Comparison of ENCODE assay signal across 17 cellular contexts in the genomic region with DNA sequence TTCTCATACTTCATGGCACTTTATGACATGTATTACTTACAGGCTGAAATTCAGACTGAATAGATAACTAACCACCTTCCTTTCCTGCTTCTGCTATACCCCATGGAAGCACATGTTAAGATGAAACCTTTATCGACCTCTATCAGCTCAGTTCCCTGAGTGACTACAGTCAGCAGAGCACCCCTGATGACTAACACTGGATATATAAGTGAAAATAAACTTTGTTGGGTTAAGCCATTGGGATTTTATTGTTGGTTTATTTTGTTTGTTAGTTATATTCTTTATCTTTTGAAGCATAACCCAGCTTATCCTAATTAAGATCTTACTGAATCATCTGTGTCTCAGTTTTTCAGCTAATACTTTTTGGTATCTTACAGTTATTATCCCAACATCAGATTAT.
"Had no signal": no experiment of that assay in that cellular context is flagged by ENCODE, and none has a peak within 500 bp of the region (broad histone marks: within the 10 kb centered on the region; RNA-seq: fewer than 3 reads in every experiment).

No MANE protein-coding gene starts in this region.

- H3K4me1 Mint-ChIP-seq: nephron progenitor cell; stimulated activated naive CD8-positive, alpha-beta T cell treated with anti-CD3 and anti-CD28 coated beads, Interleukin-15, amount 100 ng/mL, for 72 hours had no signal

- H3K27ac ChIP-seq: esophagus muscularis mucosa, gastroesophageal sphincter, thoracic aorta, transverse colon had no signal

- H3K27ac Mint-ChIP-seq: naive thymus-derived CD4-positive, alpha-beta T cell; nephron progenitor cell; stimulated activated naive B cell treated with anti-CD40 and anti-IgM and Interleukin-4, amounts not matched to agents 10 μg/mL and 1 μg/mL and 100 μg/mL, for 72 hours; stimulated activated naive CD8-positive, alpha-beta T cell treated with anti-CD3 and anti-CD28 coated beads, Interleukin-15, amount 100 ng/mL, for 72 hours had no signal

- H3K27me3 Mint-ChIP-seq: naive thymus-derived CD4-positive, alpha-beta T cell; stimulated activated naive B cell treated with anti-CD40 and anti-IgM and Interleukin-4, amounts not matched to agents 10 μg/mL and 1 μg/mL and 100 μg/mL, for 72 hours; stimulated activated naive CD8-positive, alpha-beta T cell treated with anti-CD3 and anti-CD28 coated beads, Interleukin-15, amount 100 ng/mL, for 72 hours had no signal

- H3K9me3 ChIP-seq: esophagus muscularis mucosa, gastroesophageal sphincter, thoracic aorta, transverse colon had no signal

- H3K27me3 ChIP-seq: esophagus muscularis mucosa, gastroesophageal sphincter, transverse colon had no signal

- H3K9me3 Mint-ChIP-seq: stimulated activated naive B cell treated with anti-CD40 and anti-IgM and Interleukin-4, amounts not matched to agents 10 μg/mL and 1 μg/mL and 100 μg/mL, for 72 hours; stimulated activated naive CD8-positive, alpha-beta T cell treated with anti-CD3 and anti-CD28 coated beads, Interleukin-15, amount 100 ng/mL, for 72 hours had no signal

- H3K4me3 ChIP-seq: esophagus muscularis mucosa, gastroesophageal sphincter, thoracic aorta, transverse colon had no signal

- DNase-seq: cortex of kidney; effector memory CD4-positive, alpha-beta T cell; glutamatergic neuron; kidney glomerular epithelial cell; naive thymus-derived CD4-positive, alpha-beta T cell; nephron progenitor cell; posterior cingulate gyrus; stimulated activated CD4-positive, alpha-beta T cell treated with anti-CD3 and anti-CD28 coated beads, Interleukin-2, amount 100 ng/mL, for 24 hours; stimulated activated CD4-positive, alpha-beta T cell treated with anti-CD3 and anti-CD28 coated beads, Interleukin-4, amount 100 ng/mL, for 4 hours; stimulated activated naive B cell treated with anti-CD40 and anti-IgM and Interleukin-4, amounts not matched to agents 10 μg/mL and 1 μg/mL and 100 μg/mL, for 72 hours; stimulated activated naive CD8-positive, alpha-beta T cell treated with anti-CD3 and anti-CD28 coated beads, Interleukin-15, amount 100 ng/mL, for 72 hours; transverse colon had no signal

- FAIRE-seq: endometrium had no signal

- ATAC-seq: gastroesophageal sphincter; naive thymus-derived CD4-positive, alpha-beta T cell; sciatic nerve; stimulated activated naive B cell treated with anti-CD40 and anti-IgM and Interleukin-4, amounts not matched to agents 10 μg/mL and 1 μg/mL and 100 μg/mL, for 72 hours; stimulated activated naive CD8-positive, alpha-beta T cell treated with anti-CD3 and anti-CD28 coated beads, Interleukin-15, amount 100 ng/mL, for 72 hours had no signal

- H3K4me3 Mint-ChIP-seq: naive thymus-derived CD4-positive, alpha-beta T cell; nephron progenitor cell; stimulated activated naive B cell treated with anti-CD40 and anti-IgM and Interleukin-4, amounts not matched to agents 10 μg/mL and 1 μg/mL and 100 μg/mL, for 72 hours; stimulated activated naive CD8-positive, alpha-beta T cell treated with anti-CD3 and anti-CD28 coated beads, Interleukin-15, amount 100 ng/mL, for 72 hours had no signal

- H3K4me1 ChIP-seq: esophagus muscularis mucosa, gastroesophageal sphincter, transverse colon had no signal
